ENCODE assay signal across 17 cellular contexts in genomic region chr17:82278786-82279379, GRCh38. TPM values are rescaled to one million over a fixed set of nuclear protein-coding genes. Genes with fewer than 3 reads are reported as not detected.
DNase-seq lines count a peak whose midpoint lies in the region; TF ChIP-seq lines count a peak whose summit lies in the region.
"Had no signal": no experiment of that assay in that cellular context is flagged by ENCODE, and none has a peak within 500 bp of the region (broad histone marks: within the 10 kb centered on the region; RNA-seq: fewer than 3 reads in every experiment).

No MANE protein-coding gene starts in this region.

- peak overlapping the region; percentile 97 for H3K27ac ChIP-seq in neutrophil
- H3K27ac ChIP-seq: foreskin keratinocyte, parathyroid adenoma, SJSA1 had no signal

- peaks cover 7% of the 10 kb centered on the region for H3K36me3 ChIP-seq in neutrophil
- H3K36me3 ChIP-seq: SJSA1 had no signal

- H3K27ac Mint-ChIP-seq in brain, result peak overlapping the region in 3 of 5 experiments; percentile 55 to 96 (median 72)

- peak; percentile 37 for DNase-seq in GF-D8 (lab: John Stamatoyannopoulos, UW)
- peak; percentile 68 for DNase-seq in NCI-H345 (lab: John Stamatoyannopoulos, UW)
- DNase-seq in NCI-H2227 treated with DMSO at 0.1 percent for 48 hours (lab: John Stamatoyannopoulos, UW), result no peak
- DNase-seq in NCI-H2029 (lab: John Stamatoyannopoulos, UW), result no peak
- no peak for DNase-seq in NCI-H128 (lab: John Stamatoyannopoulos, UW; ENCODE audit: unreplicated experiment)
- no peak for DNase-seq in SK-N-DZ (ENCODE audit: low spot score)
- DNase-seq: activated gamma-delta T cell treated with Interleukin-2 at 50 U/mL for 16 hours; foreskin keratinocyte; NCI-H1092 treated with DMSO at 0.1 percent for 48 hours; NK-92 treated with Interleukin-12 subunit alpha and Interleukin-12 subunit beta, amount 100 ng/mL, for 24 hours; stimulated activated CD4-positive, alpha-beta T cell treated with anti-CD3 and anti-CD28 coated beads, Interleukin-2, amount 100 ng/mL, for 48 hours; T-helper 9 cell had no signal

- H3K9me3 Mint-ChIP-seq in brain, result peaks cover 0 to 2% (median 0%) of the 10 kb centered on the region in 5 experiments

- H3K4me1 ChIP-seq in neutrophil (ENCODE audit: control insufficient read depth in 1 of 2, insufficient read depth in 1 of 2, low read depth in 1 of 2, low read length in 1 of 2), result peaks cover 57 to 65% of the 10 kb centered on the region in 2 experiments

- peak overlapping the region; percentile 33 to 45 for H3K4me3 ChIP-seq in neutrophil (ENCODE audit: low read depth in 1 of 2, low read length in 1 of 2)
- H3K4me3 ChIP-seq: GM12878, SJSA1 had no signal

- H3K36me3 Mint-ChIP-seq in brain, result peaks cover 21% of the 10 kb centered on the region

- H3K27me3 ChIP-seq in neutrophil, result no peaks in the 10 kb centered on the region
- H3K27me3 ChIP-seq: foreskin keratinocyte, SJSA1 had no signal

- H3K27me3 Mint-ChIP-seq in brain, result peaks cover 7% of the 10 kb centered on the region

- no peaks in the 10 kb centered on the region for H3K9me3 ChIP-seq in neutrophil
- H3K9me3 ChIP-seq: SJSA1 had no signal

- peaks cover 47% of the 10 kb centered on the region for H3K4me1 Mint-ChIP-seq in brain

- TF ChIP-seq CTCF in brain (conservative IDR thresholded peaks at IDR 0.05), result no peak
- no peak for TF ChIP-seq CTCF in neutrophil (IDR thresholded peaks at IDR 0.05)

- H3K4me3 Mint-ChIP-seq in brain, result peak overlapping the region in 3 of 5 experiments; percentile 2 to 51 (median 43)

RNA-seq across cellular contexts. Expression of gene CSNK1D, which starts 5.4 kb away (rescaled TPM):
- 62.3 TPM for polyA plus RNA-seq in brain (ENCODE audit: insufficient read depth, low read depth, low replicate concordance)
- polyA plus RNA-seq in SK-N-DZ (2014; cell fraction: cytosol; rRNA removed), result 25.1 and 31.2 TPM in 2 replicates
- polyA plus RNA-seq in SK-N-DZ (2014; cell fraction: nucleus; rRNA removed), result 49.5 and 120 TPM in 2 replicates

RNA-seq across cellular contexts. Expression of gene CD7, which starts 38.5 kb away (rescaled TPM):
- polyA plus RNA-seq in brain (ENCODE audit: insufficient read depth, low read depth, low replicate concordance), result 0.88 TPM
- 3.3 and 3.8 TPM in 2 replicates for polyA plus RNA-seq in SK-N-DZ (2014; cell fraction: cytosol; rRNA removed)
- polyA plus RNA-seq in SK-N-DZ (2014; cell fraction: nucleus; rRNA removed), result 0.87 and 1.7 TPM in 2 replicates
- polyA plus RNA-seq: foreskin keratinocyte, GM12878 had no signal

RNA-seq across cellular contexts. Expression of gene SLC16A3, which starts 50.0 kb away (rescaled TPM):
- polyA plus RNA-seq in brain (ENCODE audit: insufficient read depth, low read depth, low replicate concordance), result 8.7 TPM
- 70.5 and 78.7 TPM in 2 replicates for polyA plus RNA-seq in SK-N-DZ (2014; cell fraction: cytosol; rRNA removed)
- 43.3 and 51.0 TPM in 2 replicates for polyA plus RNA-seq in SK-N-DZ (2014; cell fraction: nucleus; rRNA removed)

RNA-seq across cellular contexts. Expression of gene SECTM1, which starts 54.7 kb away (rescaled TPM):
- polyA plus RNA-seq in brain (ENCODE audit: insufficient read depth, low read depth, low replicate concordance), result 1.2 TPM
- 2.1 and 3.1 TPM in 2 replicates for polyA plus RNA-seq in SK-N-DZ (2014; cell fraction: cytosol; rRNA removed)
- polyA plus RNA-seq in SK-N-DZ (2014; cell fraction: nucleus; rRNA removed), result 0.11 and 2.3 TPM in 2 replicates

Comparison
In these comparisons a context has a peak if more than half of its experiments do, and no peak if none do; other contexts are left out.
1. DNase-seq: peak in GF-D8 (single experiment) and NCI-H345 (single experiment); none in NCI-H2227 treated with DMSO at 0.1 percent for 48 hours (single experiment), NCI-H2029 (single experiment), NCI-H128 (single experiment) and SK-N-DZ (single experiment).